ENCODE assay signal across 8 cellular contexts in genomic region chr11:68010058-68011041, GRCh38. TPM values are rescaled to one million over a fixed set of nuclear protein-coding genes. Genes with fewer than 3 reads are reported as not detected.
DNase-seq lines count a peak whose midpoint lies in the region; ATAC-seq lines count a peak whose summit lies in the region.

TSS of gene ALDH3B1 (plus strand) at chr11:68010327. CDS start at chr11:68015298, 4,971 bp downstream.

- peak within 1 kb of the TSS; percentile 41 for H3K27ac Mint-ChIP-seq in stimulated activated effector memory CD8-positive, alpha-beta T cell treated with anti-CD3 and anti-CD28 coated beads, Interleukin-12 subunit alpha, Interleukin-12 subunit beta, amount 100 ng/mL, for 72 hours

- H3K9me3 Mint-ChIP-seq in stimulated activated effector memory CD8-positive, alpha-beta T cell treated with anti-CD3 and anti-CD28 coated beads, Interleukin-12 subunit alpha, Interleukin-12 subunit beta, amount 100 ng/mL, for 72 hours: no peaks in the 10 kb centered on the region

- DNase-seq in GDM1 (lab: John Stamatoyannopoulos, UW) (peak; percentile 32), OCI-M1 (lab: John Stamatoyannopoulos, UW) (peak; percentile 97), cerebellar cortex (ENCODE audit: low spot score) (peak; percentile 30), left colon (peak; percentile 92 to 95)
- DNase-seq in stimulated activated effector memory CD8-positive, alpha-beta T cell treated with anti-CD3 and anti-CD28 coated beads, Interleukin-12 subunit alpha, Interleukin-12 subunit beta, amount 100 ng/mL, for 72 hours (ENCODE audit: low spot score in 2 of 2): no peak
- no peak for DNase-seq in effector CD8-positive, alpha-beta T cell (lab: John Stamatoyannopoulos, UW)

- no peak within 1 kb of the TSS for H3K4me3 Mint-ChIP-seq in stimulated activated effector memory CD8-positive, alpha-beta T cell treated with anti-CD3 and anti-CD28 coated beads, Interleukin-12 subunit alpha, Interleukin-12 subunit beta, amount 100 ng/mL, for 72 hours

- intact Hi-C loops in left colon (cut with DNase I, micrococcal nuclease): no loop called here

- H3K36me3 Mint-ChIP-seq in stimulated activated effector memory CD8-positive, alpha-beta T cell treated with anti-CD3 and anti-CD28 coated beads, Interleukin-12 subunit alpha, Interleukin-12 subunit beta, amount 100 ng/mL, for 72 hours: no peaks in the 10 kb centered on the region

- ATAC-seq in left colon: peak; percentile 72
- peak; percentile 29 for ATAC-seq in stimulated activated effector memory CD8-positive, alpha-beta T cell treated with anti-CD3 and anti-CD28 coated beads, Interleukin-12 subunit alpha, Interleukin-12 subunit beta, amount 100 ng/mL, for 72 hours
- no peak for ATAC-seq in GM19035 (IDR thresholded peaks at IDR 0.05; ENCODE audit: unreplicated experiment)
- ATAC-seq in HG02938 (IDR thresholded peaks at IDR 0.05; ENCODE audit: unreplicated experiment): no peak

- H3K4me1 Mint-ChIP-seq in stimulated activated effector memory CD8-positive, alpha-beta T cell treated with anti-CD3 and anti-CD28 coated beads, Interleukin-12 subunit alpha, Interleukin-12 subunit beta, amount 100 ng/mL, for 72 hours: peaks cover 15% of the 10 kb centered on the region

RNA-seq across cellular contexts. Expression of gene ALDH3B1, which starts in this region (rescaled TPM):
- 10 to 100 TPM; 20.2 to 21.3 TPM for total RNA-seq in left colon

Comparison
In these comparisons a context has a peak if more than half of its experiments do, and no peak if none do; other contexts are left out.
1. DNase-seq: peak in GDM1 (single experiment), OCI-M1 (single experiment), cerebellar cortex (single experiment) and left colon (2 of 2); none in stimulated activated effector memory CD8-positive, alpha-beta T cell treated with anti-CD3 and anti-CD28 coated beads, Interleukin-12 subunit alpha, Interleukin-12 subunit beta, amount 100 ng/mL, for 72 hours (0 of 2) and effector CD8-positive, alpha-beta T cell (single experiment).
2. ATAC-seq: peak in left colon (single experiment) and stimulated activated effector memory CD8-positive, alpha-beta T cell treated with anti-CD3 and anti-CD28 coated beads, Interleukin-12 subunit alpha, Interleukin-12 subunit beta, amount 100 ng/mL, for 72 hours (single experiment); none in GM19035 (single experiment) and HG02938 (single experiment).